Comparison of ENCODE assay signal across 8 cellular contexts in genomic region chr19:42028304-42029216, GRCh38. TPM values are rescaled to one million over a fixed set of nuclear protein-coding genes. Genes with fewer than 3 reads are reported as not detected.
DNase-seq lines count a peak whose midpoint lies in the region; ATAC-seq and TF ChIP-seq lines count a peak whose summit lies in the region.

No MANE protein-coding gene starts in this region.

- H3K4me3 ChIP-seq in GM12865 (ENCODE audit: low read depth, low read length) (no peak overlapping the region), NB4 (ENCODE audit: low read depth, low read length) (no peak overlapping the region), astrocyte of the cerebellum (ENCODE audit: low read depth, low read length) (no peak overlapping the region), osteoblast (ENCODE audit: insufficient read depth, low read length) (no peak overlapping the region)

- H3K79me2 ChIP-seq in osteoblast (ENCODE audit: insufficient read depth, low read length), result no peaks in the 10 kb centered on the region

- H3K27me3 ChIP-seq in osteoblast (ENCODE audit: insufficient read depth, low read length), result peaks cover 2% of the 10 kb centered on the region

- TF ChIP-seq CTCF in GM12865 (IDR thresholded peaks at IDR 0.05; ENCODE audit: insufficient read depth, low read depth, low read length, missing control alignments), result peak; percentile 64
- peak; percentile 82 for TF ChIP-seq CTCF in NB4 (IDR thresholded peaks at IDR 0.05; ENCODE audit: low read depth, low read length)
- peak; percentile 37 for TF ChIP-seq CTCF in astrocyte of the cerebellum (IDR thresholded peaks at IDR 0.05; ENCODE audit: low read depth, low read length, missing control alignments)
- peak; percentile 59 for TF ChIP-seq CTCF in osteoblast (IDR thresholded peaks at IDR 0.05; ENCODE audit: extremely low read depth, low read depth, low read length)

- ATAC-seq in GM18873 (IDR thresholded peaks at IDR 0.05; ENCODE audit: low FRiP score, unreplicated experiment), result no peak

- no peaks in the 10 kb centered on the region for H4K20me1 ChIP-seq in osteoblast (ENCODE audit: insufficient read depth, low read length)

- H3K4me1 ChIP-seq in osteoblast (ENCODE audit: insufficient read depth, low read length), result peaks cover 22% of the 10 kb centered on the region

- TF ChIP-seq POLR2A in NB4 (IDR thresholded peaks at IDR 0.05; ENCODE audit: extremely low read depth, insufficient read length), result no peak

- peak; percentile 10 for DNase-seq in GM12865 (ENCODE audit: low read depth)
- peak; percentile 20 for DNase-seq in NB4 (ENCODE audit: low read depth)
- no peak for DNase-seq in astrocyte of the cerebellum (ENCODE audit: low read depth)
- peak; percentile 34 for DNase-seq in osteoblast (ENCODE audit: insufficient read length, low spot score, missing footprints)
- DNase-seq in NCI-H345 (lab: John Stamatoyannopoulos, UW), result no peak
- DNase-seq in NCI-H187 (lab: John Stamatoyannopoulos, UW), result no peak
- no peak for DNase-seq in midbrain (lab: John Stamatoyannopoulos, UW)

- no peak overlapping the region for H2AFZ ChIP-seq in osteoblast (ENCODE audit: low read length)

- H3K36me3 ChIP-seq in osteoblast (ENCODE audit: insufficient read depth, low read length), result no peaks in the 10 kb centered on the region

- no peaks in the 10 kb centered on the region for H3K9me3 ChIP-seq in osteoblast (ENCODE audit: low read depth, low read length)

- H3K4me2 ChIP-seq in osteoblast (ENCODE audit: insufficient read depth, low read length), result no peak overlapping the region

- in situ Hi-C loops in astrocyte of the cerebellum (cut with HindIII; ENCODE audit: low sequenced_read_pairs), result no loop called here

- H3K27ac ChIP-seq in osteoblast (ENCODE audit: low read depth, low read length), result no peak overlapping the region

RNA-seq across cellular contexts. Expression of gene ATP1A3, which starts 34.5 kb away (rescaled TPM):
- total RNA-seq in osteoblast, result under 0.01 TPM in 2 replicates

RNA-seq across cellular contexts. Expression of gene GRIK5, which starts 41.4 kb away (rescaled TPM):
- under 0.01 TPM in 2 replicates for total RNA-seq in osteoblast

RNA-seq across cellular contexts. Expression of gene ZNF574, which starts 47.4 kb away (rescaled TPM):
- 13.6 and 13.8 TPM in 2 replicates for total RNA-seq in osteoblast

Comparison
In these comparisons a context has a peak if more than half of its experiments do, and no peak if none do; other contexts are left out.
1. DNase-seq: peak in GM12865 (single experiment), NB4 (single experiment) and osteoblast (single experiment); none in astrocyte of the cerebellum (single experiment), NCI-H345 (single experiment), NCI-H187 (0 of 2) and midbrain (single experiment).
2. Peak in every context shown above with its lines, with median percentiles within 50 percentile points of each other: CTCF ChIP-seq.